In the genomic region with DNA sequence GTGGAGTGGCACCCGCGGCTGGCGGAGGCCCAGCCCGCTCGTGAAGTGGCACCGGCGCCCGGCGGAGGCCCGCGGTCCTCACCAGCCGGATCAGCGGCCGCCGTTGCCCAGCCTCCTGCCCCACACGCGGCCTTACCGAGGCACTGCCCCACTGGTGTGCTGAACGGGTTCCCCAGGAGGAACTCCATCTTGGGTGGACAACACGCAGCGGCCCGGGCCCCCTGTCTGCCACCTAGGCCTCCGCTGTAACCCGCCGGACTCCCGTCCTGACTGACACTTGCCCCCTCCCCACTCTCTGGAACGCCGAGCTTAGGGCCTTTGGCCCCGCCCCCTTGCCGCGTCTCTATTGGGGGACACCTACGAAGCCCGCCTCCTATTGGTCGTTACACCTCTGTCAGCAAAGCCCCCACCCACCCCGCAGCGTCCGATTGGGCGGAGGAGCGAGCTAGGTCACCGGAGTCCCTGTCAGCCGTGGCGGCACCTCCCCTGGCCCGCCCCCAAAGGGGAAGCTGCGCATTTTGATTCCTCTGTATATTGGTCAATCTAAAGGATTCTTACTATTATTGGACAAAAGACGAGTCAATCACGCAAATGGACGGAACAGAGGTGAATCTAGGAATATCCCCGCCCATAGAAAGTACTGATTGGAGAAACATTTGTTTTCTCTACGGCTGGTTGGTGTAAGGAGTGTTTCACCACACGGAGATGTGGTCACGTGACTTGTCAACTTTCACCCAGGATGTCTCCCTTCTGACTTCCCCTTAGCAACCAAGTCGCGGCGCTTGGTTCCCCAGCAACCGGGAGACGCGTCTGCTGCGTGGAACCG, we compare ENCODE assay signal across 8 cellular contexts. TPM values are rescaled to one million over a fixed set of nuclear protein-coding genes. Genes with fewer than 3 reads are reported as not detected.
DNase-seq lines count a peak whose midpoint lies in the region; ATAC-seq and TF ChIP-seq lines count a peak whose summit lies in the region.

A gene with protein sequence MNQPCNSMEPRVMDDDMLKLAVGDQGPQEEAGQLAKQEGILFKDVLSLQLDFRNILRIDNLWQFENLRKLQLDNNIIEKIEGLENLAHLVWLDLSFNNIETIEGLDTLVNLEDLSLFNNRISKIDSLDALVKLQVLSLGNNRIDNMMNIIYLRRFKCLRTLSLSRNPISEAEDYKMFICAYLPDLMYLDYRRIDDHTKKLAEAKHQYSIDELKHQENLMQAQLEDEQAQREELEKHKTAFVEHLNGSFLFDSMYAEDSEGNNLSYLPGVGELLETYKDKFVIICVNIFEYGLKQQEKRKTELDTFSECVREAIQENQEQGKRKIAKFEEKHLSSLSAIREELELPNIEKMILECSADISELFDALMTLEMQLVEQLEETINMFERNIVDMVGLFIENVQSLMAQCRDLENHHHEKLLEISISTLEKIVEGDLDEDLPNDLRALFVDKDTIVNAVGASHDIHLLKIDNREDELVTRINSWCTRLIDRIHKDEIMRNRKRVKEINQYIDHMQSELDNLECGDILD (plus strand): TSS at position 737 of the 826 bp plus-strand sequence. CDS start 4,737 bp downstream, outside the sequence.
TOM1L2 (minus strand) TSS at position 275 of the 826 bp plus-strand sequence; CDS start at position 188, 87 bp downstream.

- TF ChIP-seq CTCF in CD14-positive monocyte (IDR thresholded peaks at IDR 0.05): no peak

- no peaks in the 10 kb centered on the region for H3K9me3 Mint-ChIP-seq in CD14-positive monocyte
- no peaks in the 10 kb centered on the region for H3K9me3 Mint-ChIP-seq in dendritic cell treated with granulocyte-macrophage colony-stimulating factor and Interleukin-4, amounts not matched to agents 40 ng/mL and 50 ng/mL, for 4 days

- H3K27me3 Mint-ChIP-seq in CD14-positive monocyte (ENCODE audit: low read depth in 3 of 3): no peaks in the 10 kb centered on the region
- no peaks in the 10 kb centered on the region for H3K27me3 Mint-ChIP-seq in dendritic cell treated with granulocyte-macrophage colony-stimulating factor and Interleukin-4, amounts not matched to agents 40 ng/mL and 50 ng/mL, for 4 days

- DNase-seq in CD14-positive monocyte (ENCODE audit: low spot score): peak; percentile 100
- peak; percentile 100 for DNase-seq in NCI-H748 (lab: John Stamatoyannopoulos, UW; ENCODE audit: unreplicated experiment)
- DNase-seq in activated CD4-positive, alpha-beta T cell treated with anti-CD3 and anti-CD28 coated beads, Interleukin-2, amount 50 U/mL, for 24 hours (ENCODE audit: low read depth in 1 of 2, low spot score in 1 of 2): peak; percentile 98 to 100
- DNase-seq in left lobe of liver (ENCODE audit: low spot score): peak; percentile 100
- DNase-seq in stimulated activated CD4-positive, alpha-beta T cell treated with anti-CD3 and anti-CD28 coated beads, Interleukin-2, amount 100 ng/mL, for 24 hours: peak; percentile 99 to 100

- H3K36me3 Mint-ChIP-seq in CD14-positive monocyte: peaks cover 2 to 7% of the 10 kb centered on the region in 2 donors
- no peaks in the 10 kb centered on the region for H3K36me3 Mint-ChIP-seq in dendritic cell treated with granulocyte-macrophage colony-stimulating factor and Interleukin-4, amounts not matched to agents 40 ng/mL and 50 ng/mL, for 4 days (ENCODE audit: low read depth)

- peak; percentile 95 for ATAC-seq in GM19395 (IDR thresholded peaks at IDR 0.05; ENCODE audit: unreplicated experiment)
- ATAC-seq in HG03558 (IDR thresholded peaks at IDR 0.05; ENCODE audit: extremely low read depth, unreplicated experiment): peak; percentile 77
- ATAC-seq in left lobe of liver: peak; percentile 94

- H3K27ac Mint-ChIP-seq in CD14-positive monocyte: peak within 1 kb of the TSS; percentile 90 to 98 (median 95)
- peak within 1 kb of the TSS; percentile 93 for H3K27ac Mint-ChIP-seq in dendritic cell treated with granulocyte-macrophage colony-stimulating factor and Interleukin-4, amounts not matched to agents 40 ng/mL and 50 ng/mL, for 4 days

- H3K4me3 Mint-ChIP-seq in CD14-positive monocyte: peak within 1 kb of the TSS; percentile 83 to 93
- peak within 1 kb of the TSS; percentile 92 for H3K4me3 Mint-ChIP-seq in dendritic cell treated with granulocyte-macrophage colony-stimulating factor and Interleukin-4, amounts not matched to agents 40 ng/mL and 50 ng/mL, for 4 days

- intact Hi-C loops in CD14-positive monocyte (cut with micrococcal nuclease): loop anchor here (2.0 to 5.0 kb wide), 3 partner anchors 35 to 60 kb away; no protein-coding TSS in a partner anchor
- intact Hi-C loops in dendritic cell treated with granulocyte-macrophage colony-stimulating factor and Interleukin-4, amounts not matched to agents 40 ng/mL and 50 ng/mL, for 4 days (cut with micrococcal nuclease): loop anchor here (2.0 to 5.0 kb wide), 2 partner anchors 60 to 220 kb away; no protein-coding TSS in a partner anchor

- H3K4me1 Mint-ChIP-seq in CD14-positive monocyte: peaks cover 59% of the 10 kb centered on the region
- H3K4me1 Mint-ChIP-seq in dendritic cell treated with granulocyte-macrophage colony-stimulating factor and Interleukin-4, amounts not matched to agents 40 ng/mL and 50 ng/mL, for 4 days (ENCODE audit: low read depth): peaks cover 52% of the 10 kb centered on the region

RNA-seq across cellular contexts. Expression of the first gene that starts in this region (rescaled TPM):
- polyA plus RNA-seq in CD14-positive monocyte: under 1 TPM; 0.39 to 0.58 TPM
- 1.3 TPM for total RNA-seq in left lobe of liver

RNA-seq across cellular contexts. Expression of gene TOM1L2, which starts in this region (rescaled TPM):
- 1 to 10 TPM; 1.7 to 2.8 TPM for polyA plus RNA-seq in CD14-positive monocyte
- total RNA-seq in left lobe of liver: 17.6 TPM

Comparison
In these comparisons a context has a peak if more than half of its experiments do, and no peak if none do; other contexts are left out.
1. Peak in every context shown above with its lines: DNase-seq and ATAC-seq.